ENCODE assay signal across 9 cellular contexts in genomic region chr2:113156278-113157107, GRCh38. TPM values are rescaled to one million over a fixed set of nuclear protein-coding genes. Genes with fewer than 3 reads are reported as not detected.
DNase-seq lines count a peak whose midpoint lies in the region; ATAC-seq and TF ChIP-seq lines count a peak whose summit lies in the region.
"Had no signal": no experiment of that assay in that cellular context is flagged by ENCODE, and none has a peak within 500 bp of the region (broad histone marks: within the 10 kb centered on the region; RNA-seq: fewer than 3 reads in every experiment).

No MANE protein-coding gene starts in this region.

- H3K4me3 ChIP-seq in KMS-11 (IDR thresholded peaks at IDR 0.05; ENCODE audit: insufficient read depth, low read depth, low read length): no peak overlapping the region
- H3K4me3 ChIP-seq in naive thymus-derived CD4-positive, alpha-beta T cell (ENCODE audit: low read length): peak overlapping the region; percentile 41

- ATAC-seq in naive thymus-derived CD4-positive, alpha-beta T cell: no peak
- no peak for ATAC-seq in GM18907 (IDR thresholded peaks at IDR 0.05; ENCODE audit: unreplicated experiment)
- no peak for ATAC-seq in HG02759 (IDR thresholded peaks at IDR 0.05; ENCODE audit: unreplicated experiment)

- H3K27ac ChIP-seq in KMS-11: no peak overlapping the region
- H3K27ac ChIP-seq in naive thymus-derived CD4-positive, alpha-beta T cell (ENCODE audit: low read depth, low read length): peak overlapping the region; percentile 62

- H3K4me3 Mint-ChIP-seq in MCF 10A (ENCODE audit: unreplicated experiment): peak overlapping the region; percentile 72
- H3K4me3 Mint-ChIP-seq in naive thymus-derived CD4-positive, alpha-beta T cell: peak overlapping the region; percentile 78 to 90 (median 86)

- peaks cover 16% of the 10 kb centered on the region for H3K4me1 Mint-ChIP-seq in MCF 10A (ENCODE audit: insufficient read depth, unreplicated experiment)
- H3K4me1 Mint-ChIP-seq in naive thymus-derived CD4-positive, alpha-beta T cell: peaks cover 12 to 30% (median 28%) of the 10 kb centered on the region in 7 donors

- CTCF ChIA-PET in MCF 10A (lab: Yijun Ruan, JAX): interaction anchor here (0.6 to 1.8 kb wide), 10 partner anchors 11 to 233 kb away, joined by 3 to 19 read pairs (median 3); no protein-coding TSS in a partner anchor
- CTCF ChIA-PET in naive thymus-derived CD4-positive, alpha-beta T cell (lab: Charles Lee): interaction anchor here (0.6 to 3.9 kb wide), 11 partner anchors 9 to 213 kb away, joined by 3 to 34 read pairs (median 3); partner anchors contain the start of gene PSD4

- no peaks in the 10 kb centered on the region for H3K36me3 ChIP-seq in KMS-11 (ENCODE audit: insufficient read depth)
- H3K36me3 ChIP-seq in naive thymus-derived CD4-positive, alpha-beta T cell (ENCODE audit: control insufficient read depth in 2 of 3, insufficient read depth in 3 of 3, low read length in 3 of 3): no peaks in the 10 kb centered on the region

- DNase-seq in DMS153 (lab: John Stamatoyannopoulos, UW) (peak; percentile 71), MCF 10A (ENCODE audit: unreplicated experiment) (peak; percentile 16), RKO (ENCODE audit: low spot score) (no peak), NK-92 (lab: John Stamatoyannopoulos, UW; ENCODE audit: unreplicated experiment) (no peak)
- DNase-seq in naive thymus-derived CD4-positive, alpha-beta T cell: no peak

- intact Hi-C loops in MCF 10A (cut with micrococcal nuclease): no loop called here
- intact Hi-C loops in naive thymus-derived CD4-positive, alpha-beta T cell (cut with micrococcal nuclease): loop anchor here (1.0 to 5.0 kb wide), 4 partner anchors 17 to 41 kb away; partner anchors contain the start of gene PSD4 (in 1 of the 2)

- H3K27me3 Mint-ChIP-seq in MCF 10A (ENCODE audit: insufficient read depth, unreplicated experiment): no peaks in the 10 kb centered on the region
- H3K27me3 Mint-ChIP-seq in naive thymus-derived CD4-positive, alpha-beta T cell: peaks cover 0 to 16% (median 0%) of the 10 kb centered on the region in 5 donors

- peaks cover 4% of the 10 kb centered on the region for H3K4me1 ChIP-seq in KMS-11 (ENCODE audit: low read depth, poor library complexity, severe bottlenecking)
- peaks cover 14 to 19% of the 10 kb centered on the region in 2 donors for H3K4me1 ChIP-seq in naive thymus-derived CD4-positive, alpha-beta T cell (ENCODE audit: control insufficient read depth in 2 of 2, insufficient read depth in 2 of 2, low read length in 2 of 2)

- no peaks in the 10 kb centered on the region for H3K9me3 ChIP-seq in naive thymus-derived CD4-positive, alpha-beta T cell (ENCODE audit: control insufficient read depth in 2 of 3, low read length in 3 of 3)

- POLR2A ChIA-PET in MCF 10A (lab: Yijun Ruan, JAX): interaction anchor here (1.1 to 1.5 kb wide), 2 partner anchors 20 to 84 kb away, joined by 3 to 4 read pairs; no protein-coding TSS in a partner anchor
- POLR2A ChIA-PET in naive thymus-derived CD4-positive, alpha-beta T cell (lab: Charles Lee): interaction anchor here (0.5 to 5.2 kb wide), 14 partner anchors 8 to 230 kb away, joined by 3 to 172 read pairs (median 5); partner anchors contain the start of gene PSD4

- TF ChIP-seq CTCF in KMS-11 (conservative IDR thresholded peaks at IDR 0.05; ENCODE audit: low read depth, low read length) (no peak), MCF 10A (IDR thresholded peaks at IDR 0.05; ENCODE audit: unreplicated experiment) (no peak)

- H2AFZ ChIP-seq in KMS-11 (ENCODE audit: low read depth): peak overlapping the region; percentile 66; the same call in 1 of the 2 replicates

- H3K9me3 Mint-ChIP-seq in MCF 10A (ENCODE audit: unreplicated experiment): no peaks in the 10 kb centered on the region
- no peaks in the 10 kb centered on the region for H3K9me3 Mint-ChIP-seq in naive thymus-derived CD4-positive, alpha-beta T cell

- H3K36me3 Mint-ChIP-seq in MCF 10A (ENCODE audit: insufficient read depth, unreplicated experiment): no peaks in the 10 kb centered on the region
- H3K36me3 Mint-ChIP-seq in naive thymus-derived CD4-positive, alpha-beta T cell: peaks cover 0 to 5% (median 0%) of the 10 kb centered on the region in 5 donors

- peak overlapping the region; percentile 51; the same call in 1 of the 2 replicates for H3K4me2 ChIP-seq in KMS-11

- no peaks in the 10 kb centered on the region for H3K27me3 ChIP-seq in KMS-11 (ENCODE audit: insufficient read depth, low read depth)
- H3K27me3 ChIP-seq in naive thymus-derived CD4-positive, alpha-beta T cell (ENCODE audit: control insufficient read depth in 2 of 2, insufficient read depth in 2 of 2, low read length in 2 of 2): no peaks in the 10 kb centered on the region

- H3K79me2 ChIP-seq in KMS-11 (ENCODE audit: insufficient read depth, low read depth): no peaks in the 10 kb centered on the region

- H3K9ac ChIP-seq in KMS-11: peak overlapping the region; percentile 15; the same call in 1 of the 2 replicates

- BruUV-seq in MCF 10A (replicated peaks; lab: Mats Ljungman, UMichigan): no TSS peak

- H3K27ac Mint-ChIP-seq in MCF 10A (ENCODE audit: low read depth, unreplicated experiment): no peak overlapping the region
- peak overlapping the region; percentile 52 to 93 (median 86) for H3K27ac Mint-ChIP-seq in naive thymus-derived CD4-positive, alpha-beta T cell

- no peaks in the 10 kb centered on the region for H4K20me1 ChIP-seq in KMS-11 (ENCODE audit: insufficient read depth)

RNA-seq across cellular contexts. Expression of gene PSD4, which starts 17.3 kb away (rescaled TPM):
- 9.6 and 13.2 TPM in 2 replicates for total RNA-seq in MCF 10A (2022)
- 100 to 1,000 TPM in 4 of 5 experiments, 10 to 100 TPM in 1; 96.4 to 399 (median 167) TPM for total RNA-seq in naive thymus-derived CD4-positive, alpha-beta T cell
- polyA plus RNA-seq in naive thymus-derived CD4-positive, alpha-beta T cell: 10 to 100 TPM; 28.0 to 50.4 TPM

RNA-seq across cellular contexts. Expression of gene IL1RN, which starts 29.1 kb away (rescaled TPM):
- 0.39 TPM in 1 of 2 replicates, not detected in the other for total RNA-seq in MCF 10A (2022)
- total RNA-seq in naive thymus-derived CD4-positive, alpha-beta T cell: 10 to 100 TPM in 1 of 5 experiments, 1 to 10 TPM in 4; 1.7 to 14.3 (median 2.3) TPM
- polyA plus RNA-seq in naive thymus-derived CD4-positive, alpha-beta T cell: not detected
- total RNA-seq: NCI-H460 had no signal

Comparison
In these comparisons a context has a peak if more than half of its experiments do, and no peak if none do; other contexts are left out.
1. DNase-seq: peak in DMS153 (single experiment) and MCF 10A (single experiment); none in naive thymus-derived CD4-positive, alpha-beta T cell (0 of 9), RKO (single experiment) and NK-92 (single experiment).